ENCODE assay signal across 8 cellular contexts in genomic region chr3:5011555-5012256, GRCh38. TPM values are rescaled to one million over a fixed set of nuclear protein-coding genes. Genes with fewer than 3 reads are reported as not detected.
DNase-seq lines count a peak whose midpoint lies in the region; ATAC-seq, FAIRE-seq and TF ChIP-seq lines count a peak whose summit lies in the region.

No MANE protein-coding gene starts in this region.

- H3K4me1 Mint-ChIP-seq in activated CD8-positive, alpha-beta memory T cell treated with anti-CD3 and anti-CD28 coated beads, Interleukin-2, amount 10 ng/mL, durations not matched to agents 7 days and 5 days = peaks cover 93% of the 10 kb centered on the region
- peaks cover 74% of the 10 kb centered on the region for H3K4me1 Mint-ChIP-seq in stimulated activated memory B cell treated with anti-CD40 and anti-IgM and Interleukin-4, amounts not matched to agents 10 μg/mL and 1 μg/mL and 100 μg/mL, for 72 hours

- H3K4me1 ChIP-seq in vagina = peaks cover 39% of the 10 kb centered on the region

- CTCF ChIA-PET in activated CD8-positive, alpha-beta memory T cell treated with anti-CD3 and anti-CD28 coated beads, Interleukin-2, amount 10 ng/mL, durations not matched to agents 7 days and 5 days (lab: Charles Lee) = interaction anchor here (0.7 to 5.6 kb wide), 13 partner anchors 9 to 870 kb away, joined by 3 to 41 read pairs (median 6); partner anchors contain the start of gene BHLHE40

- no peaks in the 10 kb centered on the region for H3K27me3 Mint-ChIP-seq in activated CD8-positive, alpha-beta memory T cell treated with anti-CD3 and anti-CD28 coated beads, Interleukin-2, amount 10 ng/mL, durations not matched to agents 7 days and 5 days
- H3K27me3 Mint-ChIP-seq in stimulated activated memory B cell treated with anti-CD40 and anti-IgM and Interleukin-4, amounts not matched to agents 10 μg/mL and 1 μg/mL and 100 μg/mL, for 72 hours = no peaks in the 10 kb centered on the region

- no peak overlapping the region for H3K4me3 ChIP-seq in vagina

- intact Hi-C loops in vagina (cut with DNase I) = no loop called here

- TF ChIP-seq CTCF in vagina (IDR thresholded peaks at IDR 0.05) = no peak

- H3K9me3 ChIP-seq in vagina = no peaks in the 10 kb centered on the region

- no peaks in the 10 kb centered on the region for H3K9me3 Mint-ChIP-seq in activated CD8-positive, alpha-beta memory T cell treated with anti-CD3 and anti-CD28 coated beads, Interleukin-2, amount 10 ng/mL, durations not matched to agents 7 days and 5 days (ENCODE audit: low read depth)
- H3K9me3 Mint-ChIP-seq in stimulated activated memory B cell treated with anti-CD40 and anti-IgM and Interleukin-4, amounts not matched to agents 10 μg/mL and 1 μg/mL and 100 μg/mL, for 72 hours = peaks cover 3% of the 10 kb centered on the region

- peak overlapping the region; percentile 96 for H3K27ac Mint-ChIP-seq in activated CD8-positive, alpha-beta memory T cell treated with anti-CD3 and anti-CD28 coated beads, Interleukin-2, amount 10 ng/mL, durations not matched to agents 7 days and 5 days
- peak overlapping the region; percentile 90 for H3K27ac Mint-ChIP-seq in stimulated activated memory B cell treated with anti-CD40 and anti-IgM and Interleukin-4, amounts not matched to agents 10 μg/mL and 1 μg/mL and 100 μg/mL, for 72 hours

- H3K36me3 Mint-ChIP-seq in activated CD8-positive, alpha-beta memory T cell treated with anti-CD3 and anti-CD28 coated beads, Interleukin-2, amount 10 ng/mL, durations not matched to agents 7 days and 5 days = peaks cover 4% of the 10 kb centered on the region
- no peaks in the 10 kb centered on the region for H3K36me3 Mint-ChIP-seq in stimulated activated memory B cell treated with anti-CD40 and anti-IgM and Interleukin-4, amounts not matched to agents 10 μg/mL and 1 μg/mL and 100 μg/mL, for 72 hours

- TF ChIP-seq POLR2A in vagina (IDR thresholded peaks at IDR 0.05) = no peak

- no peak overlapping the region for H3K27ac ChIP-seq in vagina

- ATAC-seq in activated CD8-positive, alpha-beta memory T cell treated with anti-CD3 and anti-CD28 coated beads, Interleukin-2, amount 10 ng/mL, durations not matched to agents 7 days and 5 days = peak; percentile 42
- ATAC-seq in HG02938 (IDR thresholded peaks at IDR 0.05; ENCODE audit: unreplicated experiment) = peak; percentile 55
- peak; percentile 88 for ATAC-seq in stimulated activated memory B cell treated with anti-CD40 and anti-IgM and Interleukin-4, amounts not matched to agents 10 μg/mL and 1 μg/mL and 100 μg/mL, for 72 hours

- H3K27me3 ChIP-seq in vagina = no peaks in the 10 kb centered on the region

- H3K4me3 Mint-ChIP-seq in activated CD8-positive, alpha-beta memory T cell treated with anti-CD3 and anti-CD28 coated beads, Interleukin-2, amount 10 ng/mL, durations not matched to agents 7 days and 5 days = peak overlapping the region; percentile 57
- H3K4me3 Mint-ChIP-seq in stimulated activated memory B cell treated with anti-CD40 and anti-IgM and Interleukin-4, amounts not matched to agents 10 μg/mL and 1 μg/mL and 100 μg/mL, for 72 hours = peak overlapping the region; percentile 1

- H3K36me3 ChIP-seq in vagina = no peaks in the 10 kb centered on the region

- no peak for FAIRE-seq in HTR-8/SVneo (lab: Jason Lieb, UNC)

- peak; percentile 73 for DNase-seq in activated CD8-positive, alpha-beta memory T cell treated with anti-CD3 and anti-CD28 coated beads, Interleukin-2, amount 10 ng/mL, durations not matched to agents 7 days and 5 days
- DNase-seq in activated CD8-positive, alpha-beta memory T cell treated with anti-CD3 and anti-CD28 coated beads, Interleukin-2, amount 50 U/mL, for 48 hours = no peak
- DNase-seq in SIG-M5 treated with dmso at 0.1 percent for 504 hours (lab: John Stamatoyannopoulos, UW; ENCODE audit: unreplicated experiment) = peak; percentile 84
- no peak for DNase-seq in HTR-8/SVneo (ENCODE audit: insufficient read length, low spot score)
- DNase-seq in vagina (ENCODE audit: extremely low spot score in 2 of 2) = no peak
- DNase-seq in activated effector memory CD4-positive, alpha-beta T cell treated with anti-CD3 and anti-CD28 coated beads, Interleukin-2, amount 50 U/mL, for 16 hours = no peak

RNA-seq across cellular contexts. Expression of gene BHLHE40, which starts 32.5 kb away (rescaled TPM):
- total RNA-seq in activated CD8-positive, alpha-beta memory T cell treated with anti-CD3 and anti-CD28 coated beads, Interleukin-2, amount 10 ng/mL, durations not matched to agents 7 days and 5 days = 100 to 1,000 TPM; 281 to 491 TPM
- total RNA-seq in vagina = 347 TPM

Comparison
In these comparisons a context has a peak if more than half of its experiments do, and no peak if none do; other contexts are left out.
1. DNase-seq: peak in activated CD8-positive, alpha-beta memory T cell treated with anti-CD3 and anti-CD28 coated beads, Interleukin-2, amount 10 ng/mL, durations not matched to agents 7 days and 5 days (single experiment) and SIG-M5 treated with dmso at 0.1 percent for 504 hours (single experiment); none in activated CD8-positive, alpha-beta memory T cell treated with anti-CD3 and anti-CD28 coated beads, Interleukin-2, amount 50 U/mL, for 48 hours (single experiment), HTR-8/SVneo (single experiment), vagina (0 of 2) and activated effector memory CD4-positive, alpha-beta T cell treated with anti-CD3 and anti-CD28 coated beads, Interleukin-2, amount 50 U/mL, for 16 hours (single experiment).
2. Peak in every context shown above with its lines, with median percentiles within 50 percentile points of each other: ATAC-seq.